In the genomic region with DNA sequence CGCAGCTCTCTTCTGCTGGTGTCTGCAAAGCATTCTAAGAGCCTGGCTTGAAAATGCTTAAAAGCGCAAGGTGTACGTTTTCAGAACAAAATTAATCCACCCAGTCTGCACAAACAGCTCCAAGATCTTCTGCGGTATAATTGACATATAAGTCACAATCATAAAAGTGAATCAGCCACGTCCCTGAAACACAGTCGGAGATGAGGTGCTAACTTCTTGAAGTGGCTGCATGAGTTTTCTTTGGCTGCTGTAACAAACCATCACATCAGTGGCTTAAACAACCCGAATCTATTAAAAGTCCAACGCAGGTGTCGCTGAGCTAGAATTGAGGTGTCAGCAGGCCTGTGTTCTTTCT, we compare ENCODE assay signal across 2 cellular contexts.
A peak's percentile ranks its signal among the peaks of the same experiment; 100 is the strongest.
TF ChIP-seq lines count a peak whose summit lies in the region.

No MANE protein-coding gene starts in this region.

TF ChIP-seq in SK-N-SH, 30 proteins besides CTCF, POLR2A, EP300 and RAD21 (continued from another document):
- TF ChIP-seq, protein P1, sequence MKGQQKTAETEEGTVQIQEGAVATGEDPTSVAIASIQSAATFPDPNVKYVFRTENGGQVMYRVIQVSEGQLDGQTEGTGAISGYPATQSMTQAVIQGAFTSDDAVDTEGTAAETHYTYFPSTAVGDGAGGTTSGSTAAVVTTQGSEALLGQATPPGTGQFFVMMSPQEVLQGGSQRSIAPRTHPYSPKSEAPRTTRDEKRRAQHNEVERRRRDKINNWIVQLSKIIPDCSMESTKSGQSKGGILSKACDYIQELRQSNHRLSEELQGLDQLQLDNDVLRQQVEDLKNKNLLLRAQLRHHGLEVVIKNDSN (IDR thresholded peaks at IDR 0.05; ENCODE audit: borderline replicate concordance, low read depth) = no peak
- TF ChIP-seq, protein P2, sequence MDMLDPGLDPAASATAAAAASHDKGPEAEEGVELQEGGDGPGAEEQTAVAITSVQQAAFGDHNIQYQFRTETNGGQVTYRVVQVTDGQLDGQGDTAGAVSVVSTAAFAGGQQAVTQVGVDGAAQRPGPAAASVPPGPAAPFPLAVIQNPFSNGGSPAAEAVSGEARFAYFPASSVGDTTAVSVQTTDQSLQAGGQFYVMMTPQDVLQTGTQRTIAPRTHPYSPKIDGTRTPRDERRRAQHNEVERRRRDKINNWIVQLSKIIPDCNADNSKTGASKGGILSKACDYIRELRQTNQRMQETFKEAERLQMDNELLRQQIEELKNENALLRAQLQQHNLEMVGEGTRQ (IDR thresholded peaks at IDR 0.05; ENCODE audit: borderline replicate concordance, low read depth, low read length) = no peak
- 0 out of 2 replicates have a peak, but pooled peaks have one; percentile 1 for TF ChIP-seq RFX5 (IDR thresholded peaks at IDR 0.05; ENCODE audit: low read length)
- no peak for TF ChIP-seq EZH2phosphoT487 (IDR thresholded peaks at IDR 0.05; ENCODE audit: borderline replicate concordance, low read depth)
- no peak for TF ChIP-seq GATA2 (CRISPR knock-in tag; IDR thresholded peaks at IDR 0.05)

TF ChIP-seq in SK-N-SH treated with all-trans-retinoic acid at 6 μM for 48 hours, 23 proteins besides CTCF, POLR2A, EP300 and RAD21 (continued from another document):
- TF ChIP-seq BACH2 (CRISPR knock-in tag; IDR thresholded peaks at IDR 0.05; ENCODE audit: borderline replicate concordance) (no peak), ZNF70 (CRISPR knock-in tag; IDR thresholded peaks at IDR 0.05) (no peak), TOX (CRISPR knock-in tag; IDR thresholded peaks at IDR 0.05; ENCODE audit: borderline replicate concordance) (no peak), PPARA (CRISPR knock-in tag; IDR thresholded peaks at IDR 0.05; ENCODE audit: borderline replicate concordance) (no peak), ZFP3 (CRISPR knock-in tag; IDR thresholded peaks at IDR 0.05) (no peak), CSDC2 (CRISPR knock-in tag; IDR thresholded peaks at IDR 0.05) (no peak), ZC3H10 (CRISPR knock-in tag; IDR thresholded peaks at IDR 0.05) (no peak), OSR1 (CRISPR knock-in tag; IDR thresholded peaks at IDR 0.05) (no peak), TCF4 (CRISPR knock-in tag; IDR thresholded peaks at IDR 0.05; ENCODE audit: borderline replicate concordance) (no peak), ESRRG (CRISPR knock-in tag; IDR thresholded peaks at IDR 0.05) (no peak), SNAI2 (CRISPR knock-in tag; IDR thresholded peaks at IDR 0.05) (no peak), ISL1 (CRISPR knock-in tag; IDR thresholded peaks at IDR 0.05) (no peak), ZNF565 (CRISPR knock-in tag; conservative IDR thresholded peaks at IDR 0.05; ENCODE audit: low read depth) (no peak), ZFP30 (CRISPR knock-in tag; IDR thresholded peaks at IDR 0.05) (no peak)
- TF ChIP-seq, protein P3, sequence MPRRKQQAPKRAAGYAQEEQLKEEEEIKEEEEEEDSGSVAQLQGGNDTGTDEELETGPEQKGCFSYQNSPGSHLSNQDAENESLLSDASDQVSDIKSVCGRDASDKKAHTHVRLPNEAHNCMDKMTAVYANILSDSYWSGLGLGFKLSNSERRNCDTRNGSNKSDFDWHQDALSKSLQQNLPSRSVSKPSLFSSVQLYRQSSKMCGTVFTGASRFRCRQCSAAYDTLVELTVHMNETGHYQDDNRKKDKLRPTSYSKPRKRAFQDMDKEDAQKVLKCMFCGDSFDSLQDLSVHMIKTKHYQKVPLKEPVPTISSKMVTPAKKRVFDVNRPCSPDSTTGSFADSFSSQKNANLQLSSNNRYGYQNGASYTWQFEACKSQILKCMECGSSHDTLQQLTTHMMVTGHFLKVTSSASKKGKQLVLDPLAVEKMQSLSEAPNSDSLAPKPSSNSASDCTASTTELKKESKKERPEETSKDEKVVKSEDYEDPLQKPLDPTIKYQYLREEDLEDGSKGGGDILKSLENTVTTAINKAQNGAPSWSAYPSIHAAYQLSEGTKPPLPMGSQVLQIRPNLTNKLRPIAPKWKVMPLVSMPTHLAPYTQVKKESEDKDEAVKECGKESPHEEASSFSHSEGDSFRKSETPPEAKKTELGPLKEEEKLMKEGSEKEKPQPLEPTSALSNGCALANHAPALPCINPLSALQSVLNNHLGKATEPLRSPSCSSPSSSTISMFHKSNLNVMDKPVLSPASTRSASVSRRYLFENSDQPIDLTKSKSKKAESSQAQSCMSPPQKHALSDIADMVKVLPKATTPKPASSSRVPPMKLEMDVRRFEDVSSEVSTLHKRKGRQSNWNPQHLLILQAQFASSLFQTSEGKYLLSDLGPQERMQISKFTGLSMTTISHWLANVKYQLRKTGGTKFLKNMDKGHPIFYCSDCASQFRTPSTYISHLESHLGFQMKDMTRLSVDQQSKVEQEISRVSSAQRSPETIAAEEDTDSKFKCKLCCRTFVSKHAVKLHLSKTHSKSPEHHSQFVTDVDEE (CRISPR knock-in tag; IDR thresholded peaks at IDR 0.05) = no peak
